ENCODE assay signal across 18 cellular contexts in genomic region chr14:79465651-79466050, GRCh38.
"Had no signal": no experiment of that assay in that cellular context is flagged by ENCODE, and none has a peak within 500 bp of the region (broad histone marks: within the 10 kb centered on the region; RNA-seq: fewer than 3 reads in every experiment).

No MANE protein-coding gene starts in this region.

- H3K4me1 ChIP-seq: esophagus squamous epithelium, foreskin keratinocyte had no signal

- H3K4me1 Mint-ChIP-seq: naive thymus-derived CD8-positive, alpha-beta T cell; stimulated activated naive B cell treated with anti-CD40 and anti-IgM and Interleukin-4, amounts not matched to agents 10 μg/mL and 1 μg/mL and 100 μg/mL, for 72 hours; stimulated activated naive CD8-positive, alpha-beta T cell treated with anti-CD3 and anti-CD28 coated beads, Interleukin-15, amount 100 ng/mL, for 72 hours had no signal

- H3K36me3 Mint-ChIP-seq: naive thymus-derived CD8-positive, alpha-beta T cell; stimulated activated naive B cell treated with anti-CD40 and anti-IgM and Interleukin-4, amounts not matched to agents 10 μg/mL and 1 μg/mL and 100 μg/mL, for 72 hours had no signal

- H3K9me3 Mint-ChIP-seq: neural crest cell; stimulated activated naive B cell treated with anti-CD40 and anti-IgM and Interleukin-4, amounts not matched to agents 10 μg/mL and 1 μg/mL and 100 μg/mL, for 72 hours had no signal

- H3K36me3 ChIP-seq: esophagus squamous epithelium had no signal

- H3K4me3 Mint-ChIP-seq: dendritic cell treated with granulocyte-macrophage colony-stimulating factor and Interleukin-4, amounts not matched to agents 40 ng/mL and 50 ng/mL, for 4 days; effector memory CD8-positive, alpha-beta T cell; naive thymus-derived CD8-positive, alpha-beta T cell; neural crest cell; stimulated activated naive B cell treated with anti-CD40 and anti-IgM and Interleukin-4, amounts not matched to agents 10 μg/mL and 1 μg/mL and 100 μg/mL, for 72 hours; stimulated activated naive CD8-positive, alpha-beta T cell treated with anti-CD3 and anti-CD28 coated beads, Interleukin-15, amount 100 ng/mL, for 72 hours had no signal

- H3K27ac Mint-ChIP-seq: dendritic cell treated with granulocyte-macrophage colony-stimulating factor and Interleukin-4, amounts not matched to agents 40 ng/mL and 50 ng/mL, for 4 days; effector memory CD8-positive, alpha-beta T cell; naive thymus-derived CD8-positive, alpha-beta T cell; stimulated activated naive B cell treated with anti-CD40 and anti-IgM and Interleukin-4, amounts not matched to agents 10 μg/mL and 1 μg/mL and 100 μg/mL, for 72 hours; stimulated activated naive CD8-positive, alpha-beta T cell treated with anti-CD3 and anti-CD28 coated beads, Interleukin-15, amount 100 ng/mL, for 72 hours had no signal

- DNase-seq: effector memory CD8-positive, alpha-beta T cell; esophagus squamous epithelium; foreskin keratinocyte; head of caudate nucleus; kidney glomerular epithelial cell; mesendoderm; naive thymus-derived CD8-positive, alpha-beta T cell; posterior cingulate gyrus; stimulated activated CD4-positive, alpha-beta T cell treated with anti-CD3 and anti-CD28 coated beads, Interleukin-2, amount 100 ng/mL, for 24 hours; stimulated activated CD4-positive, alpha-beta T cell treated with anti-CD3 and anti-CD28 coated beads, Interleukin-4, amount 100 ng/mL, for 4 hours; stimulated activated naive B cell treated with anti-CD40 and anti-IgM and Interleukin-4, amounts not matched to agents 10 μg/mL and 1 μg/mL and 100 μg/mL, for 72 hours; stimulated activated naive CD8-positive, alpha-beta T cell treated with anti-CD3 and anti-CD28 coated beads, Interleukin-15, amount 100 ng/mL, for 72 hours; substantia nigra; trophoblast cell had no signal

- H3K27ac ChIP-seq: esophagus squamous epithelium, foreskin keratinocyte, hepatocyte, skin epidermis had no signal

- H3K9me3 ChIP-seq: esophagus squamous epithelium had no signal

- H3K4me3 ChIP-seq: esophagus squamous epithelium, hepatocyte, skin epidermis had no signal

- H3K27me3 Mint-ChIP-seq: dendritic cell treated with granulocyte-macrophage colony-stimulating factor and Interleukin-4, amounts not matched to agents 40 ng/mL and 50 ng/mL, for 4 days; effector memory CD8-positive, alpha-beta T cell; stimulated activated naive B cell treated with anti-CD40 and anti-IgM and Interleukin-4, amounts not matched to agents 10 μg/mL and 1 μg/mL and 100 μg/mL, for 72 hours; stimulated activated naive CD8-positive, alpha-beta T cell treated with anti-CD3 and anti-CD28 coated beads, Interleukin-15, amount 100 ng/mL, for 72 hours had no signal
